Comparison of ENCODE assay signal across 29 cellular contexts in genomic region chr13:76594435-76594834, GRCh38.
"Had no signal": no experiment of that assay in that cellular context is flagged by ENCODE, and none has a peak within 500 bp of the region (broad histone marks: within the 10 kb centered on the region; RNA-seq: fewer than 3 reads in every experiment).

No MANE protein-coding gene starts in this region.

- H3K9me3 ChIP-seq: colonic mucosa, esophagus muscularis mucosa, esophagus squamous epithelium, gastrocnemius medialis, gastroesophageal sphincter had no signal

- H3K4me3 ChIP-seq: colonic mucosa, coronary artery, dorsolateral prefrontal cortex, esophagus muscularis mucosa, esophagus squamous epithelium, gastrocnemius medialis, gastroesophageal sphincter, heart left ventricle, heart right ventricle had no signal

- H3K27me3 Mint-ChIP-seq: dendritic cell treated with granulocyte-macrophage colony-stimulating factor and Interleukin-4, amounts not matched to agents 40 ng/mL and 50 ng/mL, for 4 days; effector memory CD8-positive, alpha-beta T cell had no signal

- H3K4me1 ChIP-seq: colonic mucosa, esophagus squamous epithelium, foreskin keratinocyte, gastrocnemius medialis had no signal

- FAIRE-seq: colon, endometrium, endothelial cell of umbilical vein, frontal cortex had no signal

- ATAC-seq: effector memory CD8-positive, alpha-beta T cell; esophagus mucosa; foreskin keratinocyte; gastrocnemius medialis; gastroesophageal sphincter; heart left ventricle; heart right ventricle had no signal

- H3K27ac ChIP-seq: colonic mucosa, coronary artery, dorsolateral prefrontal cortex, epithelial cell of prostate, esophagus muscularis mucosa, esophagus squamous epithelium, foreskin keratinocyte, gastrocnemius medialis, gastroesophageal sphincter, heart left ventricle, heart right ventricle had no signal

- H3K36me3 ChIP-seq: colonic mucosa, esophagus muscularis mucosa, esophagus squamous epithelium, gastrocnemius medialis, gastroesophageal sphincter, heart left ventricle, heart right ventricle had no signal

- H3K27ac Mint-ChIP-seq: dendritic cell treated with granulocyte-macrophage colony-stimulating factor and Interleukin-4, amounts not matched to agents 40 ng/mL and 50 ng/mL, for 4 days; effector memory CD8-positive, alpha-beta T cell; endodermal cell had no signal

- H3K4me3 Mint-ChIP-seq: dendritic cell treated with granulocyte-macrophage colony-stimulating factor and Interleukin-4, amounts not matched to agents 40 ng/mL and 50 ng/mL, for 4 days; effector memory CD8-positive, alpha-beta T cell; endodermal cell had no signal

- DNase-seq: colonic mucosa; cortex of kidney; dermis blood vessel endothelial cell; dorsolateral prefrontal cortex; effector CD4-positive, alpha-beta T cell; effector CD8-positive, alpha-beta T cell; effector memory CD4-positive, alpha-beta T cell; effector memory CD8-positive, alpha-beta T cell; endodermal cell; erythroblast; esophagus squamous epithelium; foreskin fibroblast; foreskin keratinocyte; foreskin melanocyte; gastrocnemius medialis; glutamatergic neuron; head of caudate nucleus; heart left ventricle; heart right ventricle had no signal

- H3K4me1 Mint-ChIP-seq: endodermal cell had no signal

- H3K27me3 ChIP-seq: colonic mucosa, dorsolateral prefrontal cortex, esophagus muscularis mucosa, esophagus squamous epithelium, foreskin keratinocyte, gastrocnemius medialis, gastroesophageal sphincter, heart left ventricle, heart right ventricle had no signal

- H3K9me3 Mint-ChIP-seq: dendritic cell treated with granulocyte-macrophage colony-stimulating factor and Interleukin-4, amounts not matched to agents 40 ng/mL and 50 ng/mL, for 4 days; effector memory CD8-positive, alpha-beta T cell had no signal
